In the genomic region with DNA sequence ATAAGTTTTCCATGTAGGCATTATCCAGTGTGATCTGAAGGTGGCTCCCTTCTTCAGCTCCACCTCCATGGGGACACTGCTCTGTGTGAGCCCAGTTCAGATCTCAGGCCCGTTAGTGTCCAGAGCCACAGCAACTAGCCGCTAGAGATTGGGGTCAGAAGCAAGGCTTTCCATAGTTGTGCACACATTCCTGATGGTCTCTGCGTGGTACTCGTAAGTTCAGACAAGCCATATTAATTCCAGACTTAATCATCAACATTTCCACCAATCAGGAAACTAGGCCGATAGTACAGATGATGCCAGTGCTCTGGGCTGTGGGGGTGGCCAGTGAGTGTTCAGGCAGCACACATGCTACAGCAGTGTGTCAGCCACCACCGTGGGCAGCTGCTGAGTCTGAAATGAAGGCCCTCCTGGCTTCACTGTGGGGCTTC, we compare ENCODE assay signal across 10 cellular contexts. TPM values are rescaled to one million over a fixed set of nuclear protein-coding genes. Genes with fewer than 3 reads are reported as not detected.
DNase-seq lines count a peak whose midpoint lies in the region; ATAC-seq, FAIRE-seq and TF ChIP-seq lines count a peak whose summit lies in the region.
"Had no signal": no experiment of that assay in that cellular context is flagged by ENCODE, and none has a peak within 500 bp of the region (broad histone marks: within the 10 kb centered on the region; RNA-seq: fewer than 3 reads in every experiment).

No MANE protein-coding gene starts in this region.

- no peak overlapping the region for H3K4me3 ChIP-seq in keratinocyte (ENCODE audit: control insufficient read depth in 2 of 3, extremely low read depth in 1 of 3, insufficient read depth in 2 of 3, low read depth in 1 of 3, low read length in 3 of 3)

- no peaks in the 10 kb centered on the region for H3K36me3 ChIP-seq in keratinocyte (ENCODE audit: control insufficient read depth in 2 of 2, extremely low read depth in 1 of 2, insufficient read depth in 2 of 2, low read length in 2 of 2)

- H4K20me1 ChIP-seq in keratinocyte (ENCODE audit: control insufficient read depth, extremely low read depth, insufficient read depth, low read length) = no peaks in the 10 kb centered on the region

- H3K4me3 Mint-ChIP-seq in activated CD4-positive, alpha-beta memory T cell treated with anti-CD3 and anti-CD28 coated beads for 36 hours = no peak overlapping the region

- FAIRE-seq in keratinocyte (lab: Jason Lieb, UNC) = peak; percentile 79

- no peak overlapping the region for H3K9ac ChIP-seq in keratinocyte (ENCODE audit: control insufficient read depth, extremely low read depth, insufficient read depth, low read length)

- TF ChIP-seq CTCF in keratinocyte (optimal IDR thresholded peaks at IDR 0.05 in 1 of 3, IDR thresholded peaks at IDR 0.05 in 1 of 3, conservative IDR thresholded peaks at IDR 0.05 in 1 of 3; ENCODE audit: extremely low read depth in 1 of 3, insufficient read depth in 2 of 3, low read length in 3 of 3) = peak in 1 of 3 experiments; percentile 41

- peaks cover 8% of the 10 kb centered on the region for H3K9me3 Mint-ChIP-seq in activated CD4-positive, alpha-beta memory T cell treated with anti-CD3 and anti-CD28 coated beads for 36 hours

- H3K4me1 Mint-ChIP-seq in activated CD4-positive, alpha-beta memory T cell treated with anti-CD3 and anti-CD28 coated beads for 36 hours (ENCODE audit: low read depth) = no peaks in the 10 kb centered on the region

- no peaks in the 10 kb centered on the region for H3K9me3 ChIP-seq in keratinocyte (ENCODE audit: control insufficient read depth, low read depth, low read length)

- no peaks in the 10 kb centered on the region for H3K27me3 ChIP-seq in keratinocyte (ENCODE audit: control insufficient read depth, extremely low read depth, insufficient read depth, low read length)

- peak overlapping the region; percentile 25 for H3K4me2 ChIP-seq in keratinocyte (ENCODE audit: control insufficient read depth, extremely low read depth, insufficient read depth, low read depth, low read length)

- DNase-seq in ACHN (peak; percentile 89), HS-27A (ENCODE audit: low read depth) (peak; percentile 71), amniotic epithelial cell (ENCODE audit: low read depth) (peak; percentile 96), keratinocyte (ENCODE audit: low read depth, low spot score) (no peak), cerebellar nuclear complex (lab: John Stamatoyannopoulos, UW) (no peak)
- no peak for DNase-seq in activated CD4-positive, alpha-beta memory T cell treated with anti-CD3 and anti-CD28 coated beads for 36 hours
- DNase-seq: activated CD4-positive, alpha-beta T cell treated with anti-CD3 and anti-CD28 coated beads, Interleukin-2, amount 50 U/mL, for 4 hours; DMS53 had no signal

- no peak overlapping the region for H3K27ac Mint-ChIP-seq in activated CD4-positive, alpha-beta memory T cell treated with anti-CD3 and anti-CD28 coated beads for 36 hours

- POLR2A ChIA-PET in activated CD4-positive, alpha-beta memory T cell treated with anti-CD3 and anti-CD28 coated beads for 36 hours (lab: Charles Lee) = interaction anchor here (0.6 kb wide), 1 partner anchor 10 kb away, joined by 3 read pairs; no protein-coding TSS in a partner anchor

- no peak overlapping the region for H3K27ac ChIP-seq in keratinocyte (ENCODE audit: control insufficient read depth, insufficient read depth, low read length)

- in situ Hi-C loops in ACHN (cut with HindIII; ENCODE audit: low pct_ligation_motif_present, low pct_unique_long_range_greater_than_20kb, low sequenced_read_pairs) = no loop called here

- H3K4me1 ChIP-seq in keratinocyte (ENCODE audit: control insufficient read depth, extremely low read depth, insufficient read depth, low read length) = peaks cover 4% of the 10 kb centered on the region

- ATAC-seq in GM19455 (IDR thresholded peaks at IDR 0.05; ENCODE audit: unreplicated experiment) (no peak), HG03565 (IDR thresholded peaks at IDR 0.05; ENCODE audit: unreplicated experiment) (no peak)

- peak overlapping the region; percentile 76 for H2AFZ ChIP-seq in keratinocyte (ENCODE audit: control insufficient read depth, low read length)

- H3K27me3 Mint-ChIP-seq in activated CD4-positive, alpha-beta memory T cell treated with anti-CD3 and anti-CD28 coated beads for 36 hours = no peaks in the 10 kb centered on the region

- no peaks in the 10 kb centered on the region for H3K79me2 ChIP-seq in keratinocyte (ENCODE audit: control insufficient read depth, insufficient read depth, low read length)

- no peaks in the 10 kb centered on the region for H3K9me1 ChIP-seq in keratinocyte (ENCODE audit: control insufficient read depth, extremely low read depth, insufficient read depth, low read length)

- CTCF ChIA-PET in activated CD4-positive, alpha-beta memory T cell treated with anti-CD3 and anti-CD28 coated beads for 36 hours (lab: Charles Lee) = no interaction called here

- dilution Hi-C loops in keratinocyte (cut with MboI; ENCODE audit: extremely low pct_ligation_motif_present, low sequenced_read_pairs) = no loop called here

- H3K36me3 Mint-ChIP-seq in activated CD4-positive, alpha-beta memory T cell treated with anti-CD3 and anti-CD28 coated beads for 36 hours = peaks cover 7% of the 10 kb centered on the region

- intact Hi-C loops in activated CD4-positive, alpha-beta memory T cell treated with anti-CD3 and anti-CD28 coated beads for 36 hours (cut with micrococcal nuclease) = no loop called here

RNA-seq across cellular contexts. Expression of gene SYNCRIP, which starts 17.5 kb away (rescaled TPM):
- polyA plus RNA-seq in keratinocyte = 20.3 to 56.8 TPM (median 22.6 TPM) in 3 replicates
- 155 TPM for polyA plus RNA-seq in keratinocyte (2011; ENCODE audit: low read depth)
- polyA plus RNA-seq in keratinocyte (2011; cell fraction: cytosol; rRNA removed) = 28.7 and 54.7 TPM in 2 replicates
- polyA plus RNA-seq in keratinocyte (2011; cell fraction: nucleus; rRNA removed) = 54.3 and 69.9 TPM in 2 replicates
- polyA plus RNA-seq in keratinocyte (2012; ENCODE audit: low replicate concordance) = 75.2 and 130 TPM in 2 replicates
- polyA minus RNA-seq in keratinocyte = 11.7 to 59.2 TPM (median 22.3 TPM) in 3 replicates
- 20.0 TPM for polyA minus RNA-seq in keratinocyte (2011; cell fraction: cytosol; rRNA and poly(A)+ RNA removed)
- 21.3 and 48.4 TPM in 2 replicates for polyA minus RNA-seq in keratinocyte (2011; cell fraction: nucleus; rRNA and poly(A)+ RNA removed)
- 100 to 1,000 TPM; 138 to 139 TPM for total RNA-seq in activated CD4-positive, alpha-beta memory T cell treated with anti-CD3 and anti-CD28 coated beads for 36 hours

Comparison
In these comparisons a context has a peak if more than half of its experiments do, and no peak if none do; other contexts are left out.
1. DNase-seq: peak in ACHN (single experiment), HS-27A (single experiment) and amniotic epithelial cell (single experiment); none in keratinocyte (single experiment), cerebellar nuclear complex (0 of 2) and activated CD4-positive, alpha-beta memory T cell treated with anti-CD3 and anti-CD28 coated beads for 36 hours (single experiment).